9 cellular contexts compared by ENCODE assay signal in genomic region chr17:66655861-66656260, GRCh38.
A peak's percentile ranks its signal among the peaks of the same experiment; 100 is the strongest.
DNase-seq lines count a peak whose midpoint lies in the region; ATAC-seq and TF ChIP-seq lines count a peak whose summit lies in the region.
"Had no signal": no experiment of that assay in that cellular context is flagged by ENCODE, and none has a peak within 500 bp of the region (broad histone marks: within the 10 kb centered on the region; RNA-seq: fewer than 3 reads in every experiment).

No MANE protein-coding gene starts in this region.

- no peak for TF ChIP-seq CTCF in foreskin keratinocyte (conservative IDR thresholded peaks at IDR 0.05)
- TF ChIP-seq CTCF in testis (IDR thresholded peaks at IDR 0.05), result no peak

- H3K27ac ChIP-seq in foreskin keratinocyte, result peak overlapping the region; percentile 47
- no peak overlapping the region for H3K27ac ChIP-seq in testis

- H3K4me1 ChIP-seq in foreskin keratinocyte (peaks cover 40% of the 10 kb centered on the region), testis (no peaks in the 10 kb centered on the region)

- H3K4me3 ChIP-seq in testis, result no peak overlapping the region

- peak; percentile 65 to 70 for DNase-seq in activated CD4-positive, alpha-beta T cell treated with anti-CD3 and anti-CD28 coated beads for 4 hours
- no peak for DNase-seq in activated CD4-positive, alpha-beta T cell treated with anti-CD3 and anti-CD28 coated beads, Interleukin-2, amount 50 U/mL, for 1 hour
- DNase-seq in activated T-cell treated with anti-CD3 and anti-CD28 coated beads for 4 hours (peak; percentile 54), foreskin keratinocyte (peak; percentile 88 to 91), testis (no peak)
- peak; percentile 42 to 57 for DNase-seq in stimulated activated CD8-positive, alpha-beta memory T cell treated with anti-CD3 and anti-CD28 coated beads, Interleukin-15, amount 100 ng/mL, for 48 hours (ENCODE audit: low read depth in 2 of 2)
- DNase-seq: Karpas-422 had no signal

- intact Hi-C loops in testis (cut with DNase I; ENCODE audit: low total_unique reads), result no loop called here

- H3K9me3 ChIP-seq in testis, result no peaks in the 10 kb centered on the region

- H3K27me3 ChIP-seq in foreskin keratinocyte (no peaks in the 10 kb centered on the region), testis (no peaks in the 10 kb centered on the region)

- H3K36me3 ChIP-seq in testis (ENCODE audit: low read depth, missing control alignments), result no peaks in the 10 kb centered on the region

- no peak for TF ChIP-seq POLR2A in testis (IDR thresholded peaks at IDR 0.05)

- ATAC-seq in foreskin keratinocyte, result peak; percentile 90
- ATAC-seq in GM21526 (IDR thresholded peaks at IDR 0.05; ENCODE audit: low FRiP score, unreplicated experiment), result no peak
- ATAC-seq in GM18520 (IDR thresholded peaks at IDR 0.05; ENCODE audit: unreplicated experiment), result no peak

- 77 to 80% methylated on average over 4 of the region's 4 CpGs for WGBS in testis, 2 donors

Comparison
In these comparisons a context has a peak if more than half of its experiments do, and no peak if none do; other contexts are left out.
1. DNase-seq: peak in activated CD4-positive, alpha-beta T cell treated with anti-CD3 and anti-CD28 coated beads for 4 hours (2 of 2), activated T-cell treated with anti-CD3 and anti-CD28 coated beads for 4 hours (single experiment), foreskin keratinocyte (2 of 2) and stimulated activated CD8-positive, alpha-beta memory T cell treated with anti-CD3 and anti-CD28 coated beads, Interleukin-15, amount 100 ng/mL, for 48 hours (2 of 2); none in activated CD4-positive, alpha-beta T cell treated with anti-CD3 and anti-CD28 coated beads, Interleukin-2, amount 50 U/mL, for 1 hour (single experiment) and testis (single experiment).